In genomic region chr2:185174353-185174752, GRCh38 we compare ENCODE assay signal across 35 cellular contexts.
"Had no signal": no experiment of that assay in that cellular context is flagged by ENCODE, and none has a peak within 500 bp of the region (broad histone marks: within the 10 kb centered on the region; RNA-seq: fewer than 3 reads in every experiment).

No MANE protein-coding gene starts in this region.

- H3K27ac Mint-ChIP-seq: activated B cell treated with CpG ODN at 0.5 μM for 24 hours; activated CD8-positive, alpha-beta T cell treated with anti-CD3 and anti-CD28 coated beads for 36 hours; activated naive CD4-positive, alpha-beta T cell treated with anti-CD3 and anti-CD28 coated beads for 36 hours; activated naive CD4-positive, alpha-beta T cell treated with anti-CD3 and anti-CD28 coated beads, Interleukin-2, amount 50 U/mL, for 24 hours; activated naive CD8-positive, alpha-beta T cell treated with anti-CD3 and anti-CD28 coated beads for 36 hours; activated naive CD8-positive, alpha-beta T cell treated with anti-CD3 and anti-CD28 coated beads, Interleukin-2, amount 50 U/mL, for 24 hours; activated T-helper 17 cell treated with anti-CD3 and anti-CD28 coated beads, Interleukin-2, amount 50 U/mL, for 72 hours; T-helper 17 cell; T-helper 2 cell treated with Interferon-gamma antibody and Interleukin-4, amounts not matched to agents 5 μg/mL and 100 μg/mL, for 36 hours had no signal

- H3K4me1 ChIP-seq: adrenal gland, body of pancreas, colonic mucosa, esophagus muscularis mucosa, foreskin keratinocyte, gastrocnemius medialis, heart left ventricle had no signal

- H3K4me3 Mint-ChIP-seq: activated B cell treated with CpG ODN at 0.5 μM for 24 hours; activated CD8-positive, alpha-beta T cell treated with anti-CD3 and anti-CD28 coated beads for 36 hours; activated naive CD4-positive, alpha-beta T cell treated with anti-CD3 and anti-CD28 coated beads for 36 hours; activated naive CD4-positive, alpha-beta T cell treated with anti-CD3 and anti-CD28 coated beads, Interleukin-2, amount 50 U/mL, for 24 hours; activated naive CD8-positive, alpha-beta T cell treated with anti-CD3 and anti-CD28 coated beads for 36 hours; activated naive CD8-positive, alpha-beta T cell treated with anti-CD3 and anti-CD28 coated beads, Interleukin-2, amount 50 U/mL, for 24 hours; activated T-cell treated with anti-CD3 and anti-CD28 coated beads, Interleukin-2, amount 50 U/mL, for 4 hours; activated T-helper 17 cell treated with anti-CD3 and anti-CD28 coated beads, Interleukin-2, amount 50 U/mL, for 72 hours; T-helper 17 cell; T-helper 2 cell treated with Interferon-gamma antibody and Interleukin-4, amounts not matched to agents 5 μg/mL and 100 μg/mL, for 36 hours had no signal

- DNase-seq: activated B cell treated with CpG ODN at 0.5 μM for 24 hours; activated CD4-positive, alpha-beta T cell treated with anti-CD3 and anti-CD28 coated beads for 48 hours; activated CD4-positive, alpha-beta T cell treated with anti-CD3 and anti-CD28 coated beads, Interleukin-2, amount 50 U/mL, for 1 hour; activated CD4-positive, alpha-beta T cell treated with anti-CD3 and anti-CD28 coated beads, Interleukin-2, amount 50 U/mL, for 48 hours; activated CD8-positive, alpha-beta memory T cell treated with anti-CD3 and anti-CD28 coated beads for 24 hours; activated CD8-positive, alpha-beta T cell treated with anti-CD3 and anti-CD28 coated beads for 36 hours; activated effector memory CD4-positive, alpha-beta T cell treated with Interleukin-2 at 50 U/mL for 16 hours; activated naive CD4-positive, alpha-beta T cell treated with anti-CD3 and anti-CD28 coated beads for 36 hours; activated naive CD8-positive, alpha-beta T cell treated with anti-CD3 and anti-CD28 coated beads for 36 hours; activated naive CD8-positive, alpha-beta T cell treated with anti-CD3 and anti-CD28 coated beads, Interleukin-2, amount 50 U/mL, for 24 hours; activated T-cell treated with anti-CD3 and anti-CD28 coated beads, Interleukin-2, amount 50 U/mL, for 4 hours; adrenal gland; amygdala; aorta; body of pancreas; central memory CD4-positive, alpha-beta T cell; cerebellar nuclear complex; colonic mucosa; effector CD8-positive, alpha-beta T cell; foreskin keratinocyte; gastrocnemius medialis; glutamatergic neuron; heart left ventricle; T-helper 1 cell; T-helper 17 cell; T1000; WERI-Rb-1 had no signal

- H3K4me3 ChIP-seq: adrenal gland, body of pancreas, cardiac muscle cell, colonic mucosa, esophagus muscularis mucosa, gastrocnemius medialis, heart left ventricle had no signal

- H3K27me3 ChIP-seq: adrenal gland, body of pancreas, cardiac muscle cell, colonic mucosa, esophagus muscularis mucosa, foreskin keratinocyte, gastrocnemius medialis, heart left ventricle had no signal

- H3K9me3 ChIP-seq: adrenal gland, body of pancreas, colonic mucosa, esophagus muscularis mucosa, gastrocnemius medialis, heart left ventricle had no signal

- H3K4me1 Mint-ChIP-seq: activated B cell treated with CpG ODN at 0.5 μM for 24 hours; activated naive CD4-positive, alpha-beta T cell treated with anti-CD3 and anti-CD28 coated beads, Interleukin-2, amount 50 U/mL, for 24 hours; activated naive CD8-positive, alpha-beta T cell treated with anti-CD3 and anti-CD28 coated beads for 36 hours; activated naive CD8-positive, alpha-beta T cell treated with anti-CD3 and anti-CD28 coated beads, Interleukin-2, amount 50 U/mL, for 24 hours; activated T-helper 17 cell treated with anti-CD3 and anti-CD28 coated beads, Interleukin-2, amount 50 U/mL, for 72 hours; T-helper 17 cell had no signal

- FAIRE-seq: endometrium, endothelial cell of umbilical vein had no signal

- H3K36me3 Mint-ChIP-seq: activated naive CD4-positive, alpha-beta T cell treated with anti-CD3 and anti-CD28 coated beads, Interleukin-2, amount 50 U/mL, for 24 hours; activated naive CD8-positive, alpha-beta T cell treated with anti-CD3 and anti-CD28 coated beads for 36 hours had no signal

- H3K9me3 Mint-ChIP-seq: activated B cell treated with CpG ODN at 0.5 μM for 24 hours; activated naive CD4-positive, alpha-beta T cell treated with anti-CD3 and anti-CD28 coated beads for 36 hours; activated naive CD4-positive, alpha-beta T cell treated with anti-CD3 and anti-CD28 coated beads, Interleukin-2, amount 50 U/mL, for 24 hours; activated naive CD8-positive, alpha-beta T cell treated with anti-CD3 and anti-CD28 coated beads for 36 hours; activated naive CD8-positive, alpha-beta T cell treated with anti-CD3 and anti-CD28 coated beads, Interleukin-2, amount 50 U/mL, for 24 hours; T-helper 2 cell treated with Interferon-gamma antibody and Interleukin-4, amounts not matched to agents 5 μg/mL and 100 μg/mL, for 36 hours had no signal

- H3K27me3 Mint-ChIP-seq: activated B cell treated with CpG ODN at 0.5 μM for 24 hours; activated CD8-positive, alpha-beta T cell treated with anti-CD3 and anti-CD28 coated beads for 36 hours; activated naive CD4-positive, alpha-beta T cell treated with anti-CD3 and anti-CD28 coated beads, Interleukin-2, amount 50 U/mL, for 24 hours; activated naive CD8-positive, alpha-beta T cell treated with anti-CD3 and anti-CD28 coated beads for 36 hours; activated naive CD8-positive, alpha-beta T cell treated with anti-CD3 and anti-CD28 coated beads, Interleukin-2, amount 50 U/mL, for 24 hours; activated T-helper 17 cell treated with anti-CD3 and anti-CD28 coated beads, Interleukin-2, amount 50 U/mL, for 72 hours; T-helper 17 cell had no signal

- H3K36me3 ChIP-seq: adrenal gland, cardiac muscle cell, colonic mucosa, esophagus muscularis mucosa, gastrocnemius medialis, heart left ventricle, WERI-Rb-1 had no signal

- H3K27ac ChIP-seq: adrenal gland, body of pancreas, cardiac muscle cell, colonic mucosa, esophagus muscularis mucosa, foreskin keratinocyte, gastrocnemius medialis, heart left ventricle, WERI-Rb-1 had no signal

- ATAC-seq: activated CD4-positive, CD25-positive, alpha-beta regulatory T cell treated with anti-CD3 and anti-CD28 coated beads, Interleukin-2, amount 50 U/mL, for 24 hours; activated CD8-positive, alpha-beta T cell treated with anti-CD3 and anti-CD28 coated beads for 36 hours; activated naive CD8-positive, alpha-beta T cell treated with anti-CD3 and anti-CD28 coated beads, Interleukin-2, amount 50 U/mL, for 24 hours; activated T-cell treated with anti-CD3 and anti-CD28 coated beads, Interleukin-2, amount 50 U/mL, for 4 hours; activated T-helper 17 cell treated with anti-CD3 and anti-CD28 coated beads, Interleukin-2, amount 50 U/mL, for 72 hours; body of pancreas; foreskin keratinocyte; gastrocnemius medialis; heart left ventricle; T-helper 17 cell had no signal
